Comparison of ENCODE assay signal across 8 cellular contexts in the genomic region with DNA sequence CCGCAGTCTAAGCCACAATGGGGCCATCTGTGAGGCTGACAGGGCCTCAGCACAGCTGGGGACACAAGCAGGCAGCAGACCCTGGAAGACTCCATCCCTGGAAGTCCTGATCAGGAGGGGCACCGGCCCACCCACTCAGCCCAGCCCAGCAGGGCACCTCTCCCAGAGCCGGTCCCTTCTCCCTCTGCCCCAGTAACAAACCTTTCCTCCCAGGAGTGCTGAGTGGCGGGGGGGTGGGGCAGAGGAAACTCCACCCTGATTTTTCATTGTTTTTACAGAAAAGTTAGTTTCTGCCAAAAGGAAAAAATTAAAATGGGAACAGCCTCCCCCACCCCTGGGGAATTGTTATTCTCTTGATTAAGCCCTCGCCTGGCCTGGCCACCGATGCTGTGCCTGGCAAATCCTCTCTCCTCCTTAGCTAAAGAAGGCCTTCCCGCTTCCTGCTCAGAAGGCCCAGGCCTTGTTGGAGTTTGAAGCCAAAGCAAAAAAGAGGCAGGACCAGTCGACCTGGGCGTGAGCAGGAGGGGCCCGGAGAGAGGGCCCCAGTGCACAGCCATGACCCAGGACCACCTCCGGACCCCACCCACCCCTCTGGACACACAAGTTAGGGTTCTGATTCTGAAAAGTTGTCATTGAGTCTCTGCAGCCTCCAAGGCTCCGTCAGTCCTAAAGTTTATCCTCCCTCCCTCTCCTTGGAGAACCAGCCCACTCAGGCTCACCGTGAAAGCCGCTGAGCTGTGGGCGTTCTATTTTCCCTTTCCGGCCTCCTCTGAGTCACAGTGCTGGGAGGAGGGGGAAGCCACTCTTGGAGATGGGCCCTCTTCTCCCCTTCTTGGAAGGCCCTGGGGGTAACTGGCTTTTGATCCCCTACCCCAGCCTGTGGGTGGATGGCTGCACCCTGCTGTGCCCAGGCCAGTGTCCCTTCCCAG.
DNase-seq lines count a peak whose midpoint lies in the region; ATAC-seq and TF ChIP-seq lines count a peak whose summit lies in the region.

No MANE protein-coding gene starts in this region.

- no peak for ATAC-seq in HG03097 (IDR thresholded peaks at IDR 0.05; ENCODE audit: low FRiP score, unreplicated experiment)
- no peak for ATAC-seq in CD8-positive, alpha-beta T cell

- no peak overlapping the region for H3K4me2 ChIP-seq in PC-9

- H3K36me3 Mint-ChIP-seq in dendritic cell treated with granulocyte-macrophage colony-stimulating factor and Interleukin-4, amounts not matched to agents 40 ng/mL and 50 ng/mL, for 4 days (ENCODE audit: low read depth): no peaks in the 10 kb centered on the region
- H3K36me3 Mint-ChIP-seq in CD8-positive, alpha-beta T cell: no peaks in the 10 kb centered on the region

- peaks cover 38% of the 10 kb centered on the region for H3K4me1 Mint-ChIP-seq in dendritic cell treated with granulocyte-macrophage colony-stimulating factor and Interleukin-4, amounts not matched to agents 40 ng/mL and 50 ng/mL, for 4 days (ENCODE audit: low read depth)
- H3K4me1 Mint-ChIP-seq in CD8-positive, alpha-beta T cell (ENCODE audit: low read depth): peaks cover 31% of the 10 kb centered on the region

- peaks cover 24% of the 10 kb centered on the region for H3K4me1 ChIP-seq in muscle layer of colon (ENCODE audit: insufficient read depth, low read length)
- no peaks in the 10 kb centered on the region for H3K4me1 ChIP-seq in PC-9 (replicated peaks; ENCODE audit: insufficient read depth)
- peaks cover 24% of the 10 kb centered on the region for H3K4me1 ChIP-seq in CD8-positive, alpha-beta T cell (ENCODE audit: insufficient read depth, low read length)

- no peak for TF ChIP-seq CTCF in PC-9 (conservative IDR thresholded peaks at IDR 0.05)
- no peak for TF ChIP-seq CTCF in CD8-positive, alpha-beta T cell (IDR thresholded peaks at IDR 0.05)

- no peak overlapping the region for H3K9ac ChIP-seq in muscle layer of colon (ENCODE audit: low read length)

- no peaks in the 10 kb centered on the region for H3K36me3 ChIP-seq in muscle layer of colon (ENCODE audit: insufficient read depth, low read length)
- H3K36me3 ChIP-seq in PC-9 (ENCODE audit: low read depth): no peaks in the 10 kb centered on the region
- H3K36me3 ChIP-seq in CD8-positive, alpha-beta T cell (ENCODE audit: insufficient read depth, low read length): no peaks in the 10 kb centered on the region

- no peaks in the 10 kb centered on the region for H3K79me2 ChIP-seq in PC-9 (ENCODE audit: low read depth)

- H4K20me1 ChIP-seq in PC-9 (ENCODE audit: insufficient read depth): no peaks in the 10 kb centered on the region

- H3K4me3 Mint-ChIP-seq in dendritic cell treated with granulocyte-macrophage colony-stimulating factor and Interleukin-4, amounts not matched to agents 40 ng/mL and 50 ng/mL, for 4 days: peak overlapping the region; percentile 1
- H3K4me3 Mint-ChIP-seq in CD8-positive, alpha-beta T cell: no peak overlapping the region

- H3K27ac ChIP-seq in muscle layer of colon (ENCODE audit: low read depth, low read length) (peak overlapping the region; percentile 26), PC-9 (no peak overlapping the region)
- H3K27ac ChIP-seq in CD8-positive, alpha-beta T cell (ENCODE audit: low read depth, low read length): no peak overlapping the region

- DNase-seq in stimulated activated CD4-positive, alpha-beta T cell treated with anti-CD3 and anti-CD28 coated beads, Interleukin-15, amount 100 ng/mL, for 24 hours: peak; percentile 23
- DNase-seq in stimulated activated CD4-positive, alpha-beta T cell treated with anti-CD3 and anti-CD28 coated beads, Interleukin-4, amount 100 ng/mL, for 4 hours: no peak
- DNase-seq in PC-9: no peak
- DNase-seq in GF-D8 (lab: John Stamatoyannopoulos, UW): no peak
- DNase-seq in CD8-positive, alpha-beta T cell: no peak

- intact Hi-C loops in dendritic cell treated with granulocyte-macrophage colony-stimulating factor and Interleukin-4, amounts not matched to agents 40 ng/mL and 50 ng/mL, for 4 days (cut with micrococcal nuclease): no loop called here
- intact Hi-C loops in PC-9 (cut with micrococcal nuclease; ENCODE audit: unreplicated experiment): no loop called here
- intact Hi-C loops in CD8-positive, alpha-beta T cell (cut with DNase I, micrococcal nuclease): loop anchor here in 1 of 2 experiments (5.0 kb wide), 1 partner anchor 38 kb away; no protein-coding TSS in a partner anchor

- CTCF ChIA-PET in PC-9 (lab: Charles Lee): no interaction called here
- CTCF ChIA-PET in CD8-positive, alpha-beta T cell (lab: Charles Lee): no interaction called here

- H3K9me3 ChIP-seq in muscle layer of colon (ENCODE audit: low read length) (no peaks in the 10 kb centered on the region), PC-9 (ENCODE audit: insufficient read depth, low read depth) (no peaks in the 10 kb centered on the region)
- H3K9me3 ChIP-seq in CD8-positive, alpha-beta T cell (ENCODE audit: low read length): no peaks in the 10 kb centered on the region

- H2AFZ ChIP-seq in PC-9: no peak overlapping the region

- H3K9me3 Mint-ChIP-seq in dendritic cell treated with granulocyte-macrophage colony-stimulating factor and Interleukin-4, amounts not matched to agents 40 ng/mL and 50 ng/mL, for 4 days: no peaks in the 10 kb centered on the region
- no peaks in the 10 kb centered on the region for H3K9me3 Mint-ChIP-seq in CD8-positive, alpha-beta T cell

- BruUV-seq in PC-9 (replicated peaks; lab: Mats Ljungman, UMichigan): no TSS peak

- no peak overlapping the region for H3K27ac Mint-ChIP-seq in dendritic cell treated with granulocyte-macrophage colony-stimulating factor and Interleukin-4, amounts not matched to agents 40 ng/mL and 50 ng/mL, for 4 days
- no peak overlapping the region for H3K27ac Mint-ChIP-seq in CD8-positive, alpha-beta T cell

- no peaks in the 10 kb centered on the region for H3F3A ChIP-seq in PC-9 (ENCODE audit: insufficient read depth, low read depth)

- H3K4me3 ChIP-seq in muscle layer of colon (ENCODE audit: low read depth in 1 of 2, low read length in 2 of 2): no peak overlapping the region
- H3K4me3 ChIP-seq in PC-9: no peak overlapping the region
- no peak overlapping the region for H3K4me3 ChIP-seq in CD8-positive, alpha-beta T cell (ENCODE audit: low read depth, low read length)

- POLR2A ChIA-PET in PC-9 (lab: Charles Lee; ENCODE audit: unreplicated experiment): no interaction called here
- POLR2A ChIA-PET in CD8-positive, alpha-beta T cell (lab: Charles Lee): interaction anchor here (0.7 kb wide), 1 partner anchor 129 kb away, joined by 3 read pairs; the partner anchor contains the start of gene TNRC6C

- peaks cover 90% of the 10 kb centered on the region for H3K27me3 Mint-ChIP-seq in dendritic cell treated with granulocyte-macrophage colony-stimulating factor and Interleukin-4, amounts not matched to agents 40 ng/mL and 50 ng/mL, for 4 days
- H3K27me3 Mint-ChIP-seq in CD8-positive, alpha-beta T cell (ENCODE audit: low read depth): no peaks in the 10 kb centered on the region

- H3K27me3 ChIP-seq in muscle layer of colon (ENCODE audit: control insufficient read depth in 1 of 2, insufficient read depth in 2 of 2, low read length in 2 of 2) (no peaks in the 10 kb centered on the region), PC-9 (ENCODE audit: insufficient read depth, low read depth) (peaks cover 44% of the 10 kb centered on the region)
- no peaks in the 10 kb centered on the region for H3K27me3 ChIP-seq in CD8-positive, alpha-beta T cell (ENCODE audit: insufficient read depth, low read length)

- H3K9me2 ChIP-seq in PC-9 (ENCODE audit: insufficient read depth): no peaks in the 10 kb centered on the region
